In the genomic region with DNA sequence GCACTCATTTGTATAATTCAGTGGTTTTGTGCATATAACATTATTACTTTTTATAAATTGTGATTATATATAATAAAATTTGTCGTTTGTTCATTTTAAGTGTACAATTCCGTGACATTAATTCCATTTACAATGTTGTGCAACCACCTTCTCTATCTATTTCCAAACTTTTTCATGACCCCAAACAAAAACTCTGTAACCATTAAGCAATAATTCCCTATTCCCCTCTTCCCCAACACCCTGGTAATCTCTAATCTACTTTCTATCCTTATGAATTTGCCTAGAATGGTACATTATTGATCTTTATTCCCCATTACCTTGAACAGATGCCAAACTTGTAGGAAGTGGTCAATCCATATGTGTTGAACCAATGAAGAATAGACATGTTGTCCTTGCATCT, we compare ENCODE assay signal across 2 cellular contexts.
TF ChIP-seq lines count a peak whose summit lies in the region.

No MANE protein-coding gene starts in this region.

TF ChIP-seq in A549, 52 proteins besides CTCF, POLR2A, EP300 and RAD21 (continued from another document):
- no peak for TF ChIP-seq HOXA7 (CRISPR knock-in tag; IDR thresholded peaks at IDR 0.05)
- TF ChIP-seq, protein P1, sequence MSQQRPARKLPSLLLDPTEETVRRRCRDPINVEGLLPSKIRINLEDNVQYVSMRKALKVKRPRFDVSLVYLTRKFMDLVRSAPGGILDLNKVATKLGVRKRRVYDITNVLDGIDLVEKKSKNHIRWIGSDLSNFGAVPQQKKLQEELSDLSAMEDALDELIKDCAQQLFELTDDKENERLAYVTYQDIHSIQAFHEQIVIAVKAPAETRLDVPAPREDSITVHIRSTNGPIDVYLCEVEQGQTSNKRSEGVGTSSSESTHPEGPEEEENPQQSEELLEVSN (IDR thresholded peaks at IDR 0.05; ENCODE audit: borderline replicate concordance, low read depth), result no peak
- TF ChIP-seq NR3C1 (IDR thresholded peaks at IDR 0.05), result no peak
- no peak for TF ChIP-seq MAZ (IDR thresholded peaks at IDR 0.05; ENCODE audit: borderline replicate concordance, low read depth, low read length)
- TF ChIP-seq MYC (IDR thresholded peaks at IDR 0.05; ENCODE audit: borderline replicate concordance, low read length), result no peak
- TF ChIP-seq BHLHE40 (IDR thresholded peaks at IDR 0.05; ENCODE audit: low read depth, low read length), result no peak
- no peak for TF ChIP-seq ESRRA (IDR thresholded peaks at IDR 0.05; ENCODE audit: borderline replicate concordance, low read length)
- TF ChIP-seq CHD2 (IDR thresholded peaks at IDR 0.05; ENCODE audit: low read length, partially characterized antibody), result no peak
- TF ChIP-seq EHF (CRISPR knock-in tag; IDR thresholded peaks at IDR 0.05), result no peak
- no peak for TF ChIP-seq CHD4 (IDR thresholded peaks at IDR 0.05; ENCODE audit: borderline replicate concordance)

TF ChIP-seq in HepG2, 621 proteins besides CTCF, POLR2A, EP300 and RAD21:
- peak; percentile 40; the same call in 1 of the 2 replicates for TF ChIP-seq CEBPB (IDR thresholded peaks at IDR 0.05; ENCODE audit: borderline replicate concordance, low read depth, low read length)
- no peak for TF ChIP-seq SMAD3 (CRISPR knock-in tag; IDR thresholded peaks at IDR 0.05)
- TF ChIP-seq ZNF501 (CRISPR knock-in tag; IDR thresholded peaks at IDR 0.05), result no peak
- TF ChIP-seq RCOR2 (CRISPR knock-in tag; IDR thresholded peaks at IDR 0.05), result no peak
